1 cellular context compared by ENCODE assay signal in genomic region chr6:148755379-148755778, GRCh38. TPM values are rescaled to one million over a fixed set of nuclear protein-coding genes. Genes with fewer than 3 reads are reported as not detected.
"Had no signal": no experiment of that assay in that cellular context is flagged by ENCODE, and none has a peak within 500 bp of the region (broad histone marks: within the 10 kb centered on the region; RNA-seq: fewer than 3 reads in every experiment).

No MANE protein-coding gene starts in this region.

RNA-seq across cellular contexts. Expression of gene UST, which starts 8.5 kb away (rescaled TPM):
- polyA plus RNA-seq: HepG2 had no signal
